2 cellular contexts compared by ENCODE assay signal in the genomic region with DNA sequence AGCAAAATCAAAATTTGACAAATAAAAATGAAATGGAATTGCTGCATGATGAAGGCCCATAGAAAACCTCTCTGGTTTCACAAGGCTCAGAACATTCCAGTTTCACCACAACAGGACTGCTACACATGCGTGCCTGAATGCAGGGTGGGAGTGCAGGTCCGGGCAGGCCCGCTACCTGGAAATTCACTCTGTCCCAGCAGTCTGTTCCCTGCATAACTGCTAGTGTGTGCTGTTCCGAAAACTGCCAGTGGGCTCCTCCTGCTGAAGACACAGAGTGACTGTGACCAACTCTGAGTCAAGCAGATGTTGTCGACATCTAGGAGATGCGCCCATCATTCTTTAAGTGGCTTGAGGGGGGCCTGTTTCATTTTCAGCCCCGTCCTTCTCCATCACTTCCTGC.
TF ChIP-seq lines count a peak whose summit lies in the region.

No MANE protein-coding gene starts in this region.

TF ChIP-seq in GM23338, 12 proteins besides CTCF, POLR2A, EP300 and RAD21:
- no peak for TF ChIP-seq JUNB (IDR thresholded peaks at IDR 0.05; ENCODE audit: unreplicated experiment)
- TF ChIP-seq, protein P1, sequence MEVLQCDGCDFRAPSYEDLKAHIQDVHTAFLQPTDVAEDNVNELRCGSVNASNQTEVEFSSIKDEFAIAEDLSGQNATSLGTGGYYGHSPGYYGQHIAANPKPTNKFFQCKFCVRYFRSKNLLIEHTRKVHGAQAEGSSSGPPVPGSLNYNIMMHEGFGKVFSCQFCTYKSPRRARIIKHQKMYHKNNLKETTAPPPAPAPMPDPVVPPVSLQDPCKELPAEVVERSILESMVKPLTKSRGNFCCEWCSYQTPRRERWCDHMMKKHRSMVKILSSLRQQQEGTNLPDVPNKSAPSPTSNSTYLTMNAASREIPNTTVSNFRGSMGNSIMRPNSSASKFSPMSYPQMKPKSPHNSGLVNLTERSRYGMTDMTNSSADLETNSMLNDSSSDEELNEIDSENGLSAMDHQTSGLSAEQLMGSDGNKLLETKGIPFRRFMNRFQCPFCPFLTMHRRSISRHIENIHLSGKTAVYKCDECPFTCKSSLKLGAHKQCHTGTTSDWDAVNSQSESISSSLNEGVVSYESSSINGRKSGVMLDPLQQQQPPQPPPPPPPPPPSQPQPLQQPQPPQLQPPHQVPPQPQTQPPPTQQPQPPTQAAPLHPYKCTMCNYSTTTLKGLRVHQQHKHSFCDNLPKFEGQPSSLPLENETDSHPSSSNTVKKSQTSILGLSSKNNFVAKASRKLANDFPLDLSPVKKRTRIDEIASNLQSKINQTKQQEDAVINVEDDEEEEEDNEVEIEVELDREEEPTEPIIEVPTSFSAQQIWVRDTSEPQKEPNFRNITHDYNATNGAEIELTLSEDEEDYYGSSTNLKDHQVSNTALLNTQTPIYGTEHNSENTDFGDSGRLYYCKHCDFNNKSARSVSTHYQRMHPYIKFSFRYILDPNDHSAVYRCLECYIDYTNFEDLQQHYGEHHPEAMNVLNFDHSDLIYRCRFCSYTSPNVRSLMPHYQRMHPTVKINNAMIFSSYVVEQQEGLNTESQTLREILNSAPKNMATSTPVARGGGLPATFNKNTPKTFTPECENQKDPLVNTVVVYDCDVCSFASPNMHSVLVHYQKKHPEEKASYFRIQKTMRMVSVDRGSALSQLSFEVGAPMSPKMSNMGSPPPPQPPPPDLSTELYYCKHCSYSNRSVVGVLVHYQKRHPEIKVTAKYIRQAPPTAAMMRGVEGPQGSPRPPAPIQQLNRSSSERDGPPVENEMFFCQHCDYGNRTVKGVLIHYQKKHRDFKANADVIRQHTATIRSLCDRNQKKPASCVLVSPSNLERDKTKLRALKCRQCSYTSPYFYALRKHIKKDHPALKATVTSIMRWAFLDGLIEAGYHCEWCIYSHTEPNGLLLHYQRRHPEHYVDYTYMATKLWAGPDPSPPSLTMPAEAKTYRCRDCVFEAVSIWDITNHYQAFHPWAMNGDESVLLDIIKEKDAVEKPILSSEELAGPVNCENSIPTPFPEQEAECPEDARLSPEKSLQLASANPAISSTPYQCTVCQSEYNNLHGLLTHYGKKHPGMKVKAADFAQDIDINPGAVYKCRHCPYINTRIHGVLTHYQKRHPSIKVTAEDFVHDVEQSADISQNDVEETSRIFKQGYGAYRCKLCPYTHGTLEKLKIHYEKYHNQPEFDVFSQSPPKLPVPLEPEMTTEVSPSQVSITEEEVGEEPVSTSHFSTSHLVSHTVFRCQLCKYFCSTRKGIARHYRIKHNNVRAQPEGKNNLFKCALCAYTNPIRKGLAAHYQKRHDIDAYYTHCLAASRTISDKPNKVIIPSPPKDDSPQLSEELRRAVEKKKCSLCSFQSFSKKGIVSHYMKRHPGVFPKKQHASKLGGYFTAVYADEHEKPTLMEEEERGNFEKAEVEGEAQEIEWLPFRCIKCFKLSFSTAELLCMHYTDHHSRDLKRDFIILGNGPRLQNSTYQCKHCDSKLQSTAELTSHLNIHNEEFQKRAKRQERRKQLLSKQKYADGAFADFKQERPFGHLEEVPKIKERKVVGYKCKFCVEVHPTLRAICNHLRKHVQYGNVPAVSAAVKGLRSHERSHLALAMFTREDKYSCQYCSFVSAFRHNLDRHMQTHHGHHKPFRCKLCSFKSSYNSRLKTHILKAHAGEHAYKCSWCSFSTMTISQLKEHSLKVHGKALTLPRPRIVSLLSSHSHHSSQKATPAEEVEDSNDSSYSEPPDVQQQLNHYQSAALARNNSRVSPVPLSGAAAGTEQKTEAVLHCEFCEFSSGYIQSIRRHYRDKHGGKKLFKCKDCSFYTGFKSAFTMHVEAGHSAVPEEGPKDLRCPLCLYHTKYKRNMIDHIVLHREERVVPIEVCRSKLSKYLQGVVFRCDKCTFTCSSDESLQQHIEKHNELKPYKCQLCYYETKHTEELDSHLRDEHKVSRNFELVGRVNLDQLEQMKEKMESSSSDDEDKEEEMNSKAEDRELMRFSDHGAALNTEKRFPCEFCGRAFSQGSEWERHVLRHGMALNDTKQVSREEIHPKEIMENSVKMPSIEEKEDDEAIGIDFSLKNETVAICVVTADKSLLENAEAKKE (CRISPR knock-in tag; IDR thresholded peaks at IDR 0.05) = no peak
- TF ChIP-seq, protein P2, sequence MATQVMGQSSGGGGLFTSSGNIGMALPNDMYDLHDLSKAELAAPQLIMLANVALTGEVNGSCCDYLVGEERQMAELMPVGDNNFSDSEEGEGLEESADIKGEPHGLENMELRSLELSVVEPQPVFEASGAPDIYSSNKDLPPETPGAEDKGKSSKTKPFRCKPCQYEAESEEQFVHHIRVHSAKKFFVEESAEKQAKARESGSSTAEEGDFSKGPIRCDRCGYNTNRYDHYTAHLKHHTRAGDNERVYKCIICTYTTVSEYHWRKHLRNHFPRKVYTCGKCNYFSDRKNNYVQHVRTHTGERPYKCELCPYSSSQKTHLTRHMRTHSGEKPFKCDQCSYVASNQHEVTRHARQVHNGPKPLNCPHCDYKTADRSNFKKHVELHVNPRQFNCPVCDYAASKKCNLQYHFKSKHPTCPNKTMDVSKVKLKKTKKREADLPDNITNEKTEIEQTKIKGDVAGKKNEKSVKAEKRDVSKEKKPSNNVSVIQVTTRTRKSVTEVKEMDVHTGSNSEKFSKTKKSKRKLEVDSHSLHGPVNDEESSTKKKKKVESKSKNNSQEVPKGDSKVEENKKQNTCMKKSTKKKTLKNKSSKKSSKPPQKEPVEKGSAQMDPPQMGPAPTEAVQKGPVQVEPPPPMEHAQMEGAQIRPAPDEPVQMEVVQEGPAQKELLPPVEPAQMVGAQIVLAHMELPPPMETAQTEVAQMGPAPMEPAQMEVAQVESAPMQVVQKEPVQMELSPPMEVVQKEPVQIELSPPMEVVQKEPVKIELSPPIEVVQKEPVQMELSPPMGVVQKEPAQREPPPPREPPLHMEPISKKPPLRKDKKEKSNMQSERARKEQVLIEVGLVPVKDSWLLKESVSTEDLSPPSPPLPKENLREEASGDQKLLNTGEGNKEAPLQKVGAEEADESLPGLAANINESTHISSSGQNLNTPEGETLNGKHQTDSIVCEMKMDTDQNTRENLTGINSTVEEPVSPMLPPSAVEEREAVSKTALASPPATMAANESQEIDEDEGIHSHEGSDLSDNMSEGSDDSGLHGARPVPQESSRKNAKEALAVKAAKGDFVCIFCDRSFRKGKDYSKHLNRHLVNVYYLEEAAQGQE (IDR thresholded peaks at IDR 0.05; ENCODE audit: unreplicated experiment) = no peak
- no peak for TF ChIP-seq POLR2AphosphoS5 (IDR thresholded peaks at IDR 0.05; ENCODE audit: low read depth)
- no peak for TF ChIP-seq CREB1 (CRISPR knock-in tag; IDR thresholded peaks at IDR 0.05; ENCODE audit: low read depth)
- no peak for TF ChIP-seq EZH2 (IDR thresholded peaks at IDR 0.05; ENCODE audit: low read depth, unreplicated experiment)

TF ChIP-seq in GM12878, 131 proteins besides CTCF, POLR2A, EP300 and RAD21:
- TF ChIP-seq JUND (IDR thresholded peaks at IDR 0.05; ENCODE audit: low read depth, low read length) = no peak
- no peak for TF ChIP-seq RFX5 (IDR thresholded peaks at IDR 0.05; ENCODE audit: low read depth, low read length)
- TF ChIP-seq, protein P3, sequence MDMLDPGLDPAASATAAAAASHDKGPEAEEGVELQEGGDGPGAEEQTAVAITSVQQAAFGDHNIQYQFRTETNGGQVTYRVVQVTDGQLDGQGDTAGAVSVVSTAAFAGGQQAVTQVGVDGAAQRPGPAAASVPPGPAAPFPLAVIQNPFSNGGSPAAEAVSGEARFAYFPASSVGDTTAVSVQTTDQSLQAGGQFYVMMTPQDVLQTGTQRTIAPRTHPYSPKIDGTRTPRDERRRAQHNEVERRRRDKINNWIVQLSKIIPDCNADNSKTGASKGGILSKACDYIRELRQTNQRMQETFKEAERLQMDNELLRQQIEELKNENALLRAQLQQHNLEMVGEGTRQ (IDR thresholded peaks at IDR 0.05; ENCODE audit: borderline replicate concordance, low read depth, low read length) = no peak
- no peak for TF ChIP-seq SIN3A (IDR thresholded peaks at IDR 0.05; ENCODE audit: low read depth, low read length)
- no peak for TF ChIP-seq ASH2L (IDR thresholded peaks at IDR 0.05; ENCODE audit: borderline replicate concordance, low read depth)
- TF ChIP-seq KDM1A (IDR thresholded peaks at IDR 0.05; ENCODE audit: borderline replicate concordance) = no peak
- no peak for TF ChIP-seq SUZ12 (IDR thresholded peaks at IDR 0.05; ENCODE audit: unreplicated experiment)
- TF ChIP-seq RBBP5 (conservative IDR thresholded peaks at IDR 0.05) = no peak
- no peak for TF ChIP-seq HCFC1 (IDR thresholded peaks at IDR 0.05; ENCODE audit: low read length)
- no peak for TF ChIP-seq SMC3 (IDR thresholded peaks at IDR 0.05; ENCODE audit: borderline replicate concordance, low read length)
- no peak for TF ChIP-seq NR2C1 (IDR thresholded peaks at IDR 0.05)
- TF ChIP-seq, protein P4, sequence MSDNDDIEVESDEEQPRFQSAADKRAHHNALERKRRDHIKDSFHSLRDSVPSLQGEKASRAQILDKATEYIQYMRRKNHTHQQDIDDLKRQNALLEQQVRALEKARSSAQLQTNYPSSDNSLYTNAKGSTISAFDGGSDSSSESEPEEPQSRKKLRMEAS (IDR thresholded peaks at IDR 0.05; ENCODE audit: low read depth, low read length) = no peak
- no peak for TF ChIP-seq CBX5 (IDR thresholded peaks at IDR 0.05; ENCODE audit: low read depth)
- TF ChIP-seq, protein P5, sequence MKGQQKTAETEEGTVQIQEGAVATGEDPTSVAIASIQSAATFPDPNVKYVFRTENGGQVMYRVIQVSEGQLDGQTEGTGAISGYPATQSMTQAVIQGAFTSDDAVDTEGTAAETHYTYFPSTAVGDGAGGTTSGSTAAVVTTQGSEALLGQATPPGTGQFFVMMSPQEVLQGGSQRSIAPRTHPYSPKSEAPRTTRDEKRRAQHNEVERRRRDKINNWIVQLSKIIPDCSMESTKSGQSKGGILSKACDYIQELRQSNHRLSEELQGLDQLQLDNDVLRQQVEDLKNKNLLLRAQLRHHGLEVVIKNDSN (IDR thresholded peaks at IDR 0.05; ENCODE audit: borderline replicate concordance, extremely low read length, insufficient read depth, low read depth, low read length) = no peak
- no peak for TF ChIP-seq NFIC (IDR thresholded peaks at IDR 0.05; ENCODE audit: low read depth, low read length)
- no peak for TF ChIP-seq MYC (IDR thresholded peaks at IDR 0.05; ENCODE audit: insufficient read depth, insufficient read length, insufficient replicate concordance, low read length, severe bottlenecking)
- TF ChIP-seq EED (IDR thresholded peaks at IDR 0.05; ENCODE audit: low read depth) = no peak
- TF ChIP-seq, protein P6, sequence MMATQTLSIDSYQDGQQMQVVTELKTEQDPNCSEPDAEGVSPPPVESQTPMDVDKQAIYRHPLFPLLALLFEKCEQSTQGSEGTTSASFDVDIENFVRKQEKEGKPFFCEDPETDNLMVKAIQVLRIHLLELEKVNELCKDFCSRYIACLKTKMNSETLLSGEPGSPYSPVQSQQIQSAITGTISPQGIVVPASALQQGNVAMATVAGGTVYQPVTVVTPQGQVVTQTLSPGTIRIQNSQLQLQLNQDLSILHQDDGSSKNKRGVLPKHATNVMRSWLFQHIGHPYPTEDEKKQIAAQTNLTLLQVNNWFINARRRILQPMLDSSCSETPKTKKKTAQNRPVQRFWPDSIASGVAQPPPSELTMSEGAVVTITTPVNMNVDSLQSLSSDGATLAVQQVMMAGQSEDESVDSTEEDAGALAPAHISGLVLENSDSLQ (IDR thresholded peaks at IDR 0.05) = no peak
